ENCODE assay signal across 19 cellular contexts in genomic region chr7:43560742-43561330, GRCh38. TPM values are rescaled to one million over a fixed set of nuclear protein-coding genes. Genes with fewer than 3 reads are reported as not detected.
DNase-seq lines count a peak whose midpoint lies in the region; ATAC-seq, FAIRE-seq and TF ChIP-seq lines count a peak whose summit lies in the region.
"Had no signal": no experiment of that assay in that cellular context is flagged by ENCODE, and none has a peak within 500 bp of the region (broad histone marks: within the 10 kb centered on the region; RNA-seq: fewer than 3 reads in every experiment).

No MANE protein-coding gene starts in this region.

- H2BK5ac ChIP-seq in H1 (ENCODE audit: low read depth, low read length) = no peak overlapping the region

- H3K23me2 ChIP-seq in H1 (ENCODE audit: low read depth, low read length) = no peaks in the 10 kb centered on the region

- no peak overlapping the region for H2AFZ ChIP-seq in H1 (ENCODE audit: low read length)

- FAIRE-seq in H1 (lab: Jason Lieb, UNC) = no peak
- FAIRE-seq: A204.1, GM12878 had no signal

- no peak overlapping the region for H2BK12ac ChIP-seq in H1 (ENCODE audit: low read depth, low read length)

- no peak for TF ChIP-seq POLR2A in H1 (IDR thresholded peaks at IDR 0.05; ENCODE audit: control extremely low read depth in 1 of 2, low read depth in 2 of 2, low read length in 2 of 2)

- POLR2A ChIA-PET in H1 (lab: Charles Lee; ENCODE audit: partially characterized antibody) = no interaction called here

- no peak for TF ChIP-seq EP300 in H1 (IDR thresholded peaks at IDR 0.05; ENCODE audit: borderline replicate concordance in 1 of 2, low read depth in 2 of 2, low read length in 2 of 2)

- ATAC-seq in activated T-helper 17 cell treated with anti-CD3 and anti-CD28 coated beads, Interleukin-2, amount 50 U/mL, for 72 hours (replicated peaks) = no peak
- ATAC-seq: GM12878 had no signal

- H3K9ac ChIP-seq in H1 (replicated peaks in 1 of 4; ENCODE audit: extremely low read depth in 1 of 4, low read depth in 3 of 4, low read length in 3 of 4) (no peak overlapping the region), liver (ENCODE audit: low read depth in 1 of 2, low read length in 2 of 2) (no peak overlapping the region)

- H3K56ac ChIP-seq in H1 (replicated peaks; ENCODE audit: insufficient read length, low read depth, low read length) = no peak overlapping the region

- no peaks in the 10 kb centered on the region for H3K9me3 ChIP-seq in H1 (ENCODE audit: insufficient read depth in 2 of 2, low read depth in 1 of 2, low read length in 1 of 2)
- H3K9me3 ChIP-seq in liver (ENCODE audit: control insufficient read depth in 4 of 4, low read length in 3 of 4) = no peaks in the 10 kb centered on the region
- H3K9me3 ChIP-seq: BE2C, HAP-1 had no signal

- H3K27me3 Mint-ChIP-seq in activated T-helper 17 cell treated with anti-CD3 and anti-CD28 coated beads, Interleukin-2, amount 50 U/mL, for 72 hours = peaks cover 24% of the 10 kb centered on the region

- H3K9me3 Mint-ChIP-seq in activated T-helper 17 cell treated with anti-CD3 and anti-CD28 coated beads, Interleukin-2, amount 50 U/mL, for 72 hours = no peaks in the 10 kb centered on the region
- H3K9me3 Mint-ChIP-seq: CD8-positive, alpha-beta memory T cell had no signal

- H4K91ac ChIP-seq in H1 (replicated peaks; ENCODE audit: insufficient read length, low read length) = no peak overlapping the region

- no peak overlapping the region for H3K27ac ChIP-seq in H1 (ENCODE audit: low read depth, low read length)
- no peak overlapping the region for H3K27ac ChIP-seq in liver (ENCODE audit: low read depth in 1 of 2, low read length in 2 of 2)

- no peaks in the 10 kb centered on the region for H4K20me1 ChIP-seq in H1 (replicated peaks in 1 of 2; ENCODE audit: control insufficient read depth in 1 of 2, insufficient read depth in 2 of 2, low read length in 2 of 2)

- H3K36me3 Mint-ChIP-seq in activated T-helper 17 cell treated with anti-CD3 and anti-CD28 coated beads, Interleukin-2, amount 50 U/mL, for 72 hours (ENCODE audit: low read depth) = no peaks in the 10 kb centered on the region
- H3K36me3 Mint-ChIP-seq: CD4-positive, CD25-positive, alpha-beta regulatory T cell had no signal

- H2BK120ac ChIP-seq in H1 (replicated peaks; ENCODE audit: low read depth, low read length) = no peak overlapping the region

- H3K36me3 ChIP-seq in H1 (ENCODE audit: control insufficient read depth in 2 of 4, insufficient read depth in 4 of 4, low read length in 3 of 4) (no peaks in the 10 kb centered on the region), liver (ENCODE audit: control insufficient read depth in 4 of 4, insufficient read depth in 3 of 4, low read depth in 1 of 4, low read length in 3 of 4) (no peaks in the 10 kb centered on the region)
- H3K36me3 ChIP-seq: BE2C, HAP-1 had no signal

- no peaks in the 10 kb centered on the region for H3K79me1 ChIP-seq in H1 (ENCODE audit: low read depth, low read length)

- H2BK15ac ChIP-seq in H1 (ENCODE audit: low read length) = no peak overlapping the region

- WGBS in H1 (ENCODE audit: extremely low coverage in 1 of 2, insufficient coverage in 1 of 2, insufficient read length in 1 of 2, insufficient replicate concordance in 2 of 2, low coverage in 1 of 2, low lambda C conversion rate in 2 of 2, missing lambda C conversion rate in 1 of 2), 2 experiments = 92% methylated on average over 7 of the region's 7 CpGs; no CpG with 5 or more reads in 1 of the 2 experiments
- WGBS in liver = 75% methylated on average over 7 of the region's 7 CpGs

- H3K18ac ChIP-seq in H1 (ENCODE audit: extremely low read depth, low read length) = no peak overlapping the region

- H2BK20ac ChIP-seq in H1 (ENCODE audit: low read length) = 0 out of 2 replicates have a peak overlapping the region, but pooled peaks have one; percentile 64

- no peak overlapping the region for H3K4ac ChIP-seq in H1 (replicated peaks; ENCODE audit: insufficient read length, low read depth, low read length)

- H3K4me1 Mint-ChIP-seq in activated T-helper 17 cell treated with anti-CD3 and anti-CD28 coated beads, Interleukin-2, amount 50 U/mL, for 72 hours = peaks cover 4% of the 10 kb centered on the region
- H3K4me1 Mint-ChIP-seq: CD4-positive, CD25-positive, alpha-beta regulatory T cell; CD8-positive, alpha-beta memory T cell had no signal

- TF ChIP-seq RAD21 in H1 (IDR thresholded peaks at IDR 0.05 in 1 of 2, conservative IDR thresholded peaks at IDR 0.05 in 1 of 2; ENCODE audit: low read depth in 2 of 2, low read length in 2 of 2) (no peak), liver (IDR thresholded peaks at IDR 0.05) (peak in 1 of 2 donors; percentile 19)

- H3K79me2 ChIP-seq in H1 (ENCODE audit: control insufficient read depth in 1 of 2, insufficient read depth in 2 of 2, low read length in 2 of 2) = no peaks in the 10 kb centered on the region

- H3K4me1 ChIP-seq in H1 (replicated peaks in 1 of 4; ENCODE audit: control insufficient read depth in 3 of 4, insufficient read depth in 4 of 4, low read length in 3 of 4) = peaks cover 0 to 2% (median 0%) of the 10 kb centered on the region in 4 experiments; a peak in 2 of 7 replicates
- H3K4me1 ChIP-seq in liver (ENCODE audit: control insufficient read depth in 4 of 4, insufficient read depth in 4 of 4, low read length in 3 of 4) = peaks cover 0 to 6% (median 2%) of the 10 kb centered on the region in 4 donors
- H3K4me1 ChIP-seq: BE2C, HAP-1 had no signal

- no peak overlapping the region for H4K5ac ChIP-seq in H1 (ENCODE audit: insufficient read length, low read depth, low read length)

- no peaks in the 10 kb centered on the region for H3K27me3 ChIP-seq in H1 (replicated peaks in 1 of 4; ENCODE audit: control insufficient read depth in 3 of 4, extremely low read depth in 1 of 4, insufficient read depth in 3 of 4, low read length in 3 of 4)
- H3K27me3 ChIP-seq in liver (ENCODE audit: control insufficient read depth in 4 of 4, insufficient read depth in 4 of 4, low read length in 3 of 4) = no peaks in the 10 kb centered on the region
- H3K27me3 ChIP-seq: BE2C had no signal

- H3K27ac Mint-ChIP-seq in activated T-helper 17 cell treated with anti-CD3 and anti-CD28 coated beads, Interleukin-2, amount 50 U/mL, for 72 hours = peak overlapping the region; percentile 34
- H3K27ac Mint-ChIP-seq: CD4-positive, CD25-positive, alpha-beta regulatory T cell; CD8-positive, alpha-beta memory T cell had no signal

- DNase-seq in H1 (ENCODE audit: low read depth in 1 of 2, low spot score in 2 of 2) = no peak
- DNase-seq in HUDEP-2 (lab: John Stamatoyannopoulos, UW; ENCODE audit: unreplicated experiment in 76 of 76) = no peak
- DNase-seq in NCI-H524 (lab: John Stamatoyannopoulos, UW) = no peak
- DNase-seq in NOMO-1 (lab: John Stamatoyannopoulos, UW; ENCODE audit: unreplicated experiment in 2 of 2) = no peak
- DNase-seq: ACHN; BE2C; C1 segment of cervical spinal cord; CD4-positive, CD25-positive, alpha-beta regulatory T cell; CD8-positive, alpha-beta memory T cell; COR-L47; DMS 273 treated with DMSO at 0.1 percent for 48 hours; DMS53; DND-41; EL had no signal

- TF ChIP-seq CTCF in H1 (IDR thresholded peaks at IDR 0.05; ENCODE audit: control extremely low read depth in 1 of 3, insufficient read depth in 1 of 3, low read depth in 1 of 3, low read length in 3 of 3) (no peak), liver (IDR thresholded peaks at IDR 0.05; ENCODE audit: low read depth, low read length, missing input control) (no peak)

- no peak overlapping the region for H3K14ac ChIP-seq in H1 (ENCODE audit: insufficient read length)

- H3K4me3 ChIP-seq in H1 (ENCODE audit: extremely low read depth in 1 of 4, insufficient read depth in 2 of 4, low read depth in 3 of 4, low read length in 4 of 4) = no peak overlapping the region
- H3K4me3 ChIP-seq in liver (ENCODE audit: low read depth in 1 of 3, low read length in 3 of 3) = no peak overlapping the region
- H3K4me3 ChIP-seq: GM12878, HAP-1 had no signal

- no peak overlapping the region for H2AK5ac ChIP-seq in H1 (ENCODE audit: low read depth, low read length)

- H4K8ac ChIP-seq in H1 (ENCODE audit: extremely low read depth, insufficient read depth, low read length) = no peak overlapping the region

- no peak overlapping the region for H3K4me2 ChIP-seq in H1 (ENCODE audit: insufficient read depth in 1 of 2, low read depth in 2 of 2, low read length in 2 of 2)

- no peak overlapping the region for H3K4me3 Mint-ChIP-seq in activated T-helper 17 cell treated with anti-CD3 and anti-CD28 coated beads, Interleukin-2, amount 50 U/mL, for 72 hours
- H3K4me3 Mint-ChIP-seq: CD4-positive, CD25-positive, alpha-beta regulatory T cell; CD8-positive, alpha-beta memory T cell had no signal

- CTCF ChIA-PET in H1 (lab: Charles Lee; ENCODE audit: partially characterized antibody) = interaction anchor here (3.9 kb wide), 1 partner anchor 21 kb away, joined by 17 read pairs; the partner anchor contains the start of gene STK17A

- H3K23ac ChIP-seq in H1 (ENCODE audit: insufficient read length) = no peak overlapping the region

TF ChIP-seq in H1, 55 proteins besides CTCF, POLR2A, EP300 and RAD21 (continues in another document):
- no peak for TF ChIP-seq E2F6 (IDR thresholded peaks at IDR 0.05)

TF ChIP-seq in liver, 16 proteins besides CTCF, POLR2A, EP300 and RAD21 (continues in another document):
- TF ChIP-seq RXRA (IDR thresholded peaks at IDR 0.05) (peak; percentile 61 to 71), SP1 (IDR thresholded peaks at IDR 0.05) (peak; percentile 71), GABPA (IDR thresholded peaks at IDR 0.05 in 1 of 2, conservative IDR thresholded peaks at IDR 0.05 in 1 of 2) (peak in 1 of 2 donors; percentile 52), YY1 (IDR thresholded peaks at IDR 0.05) (peak; percentile 30), FOXA1 (IDR thresholded peaks at IDR 0.05) (no peak), TAF1 (conservative IDR thresholded peaks at IDR 0.05) (no peak), HNF4A (conservative IDR thresholded peaks at IDR 0.05) (peak; percentile 34 to 60), NR2F2 (IDR thresholded peaks at IDR 0.05) (no peak)

RNA-seq across cellular contexts. Expression of gene STK17A, which starts 22.1 kb away (rescaled TPM):
- total RNA-seq in activated T-helper 17 cell treated with anti-CD3 and anti-CD28 coated beads, Interleukin-2, amount 50 U/mL, for 72 hours = 10 to 100 TPM; 47.6 to 71.7 TPM
- total RNA-seq in H1 (2021; fragmentation: NEBNext Ultra II Directional; extraction: Animal tissue kit (Norgen Biotek cat#: 25700)) = 12.2 and 13.4 TPM in 2 replicates
- polyA plus RNA-seq in H1 (2011; rRNA removed) (2.0 and 2.2 TPM in 2 replicates), liver (1 to 10 TPM; 3.0 to 4.5 TPM)
- 4.4 TPM for polyA plus RNA-seq in H1 (2011; cell fraction: cytosol; rRNA removed)
- polyA plus RNA-seq in H1 (2011; cell fraction: nucleus; rRNA removed) = 1.7 TPM
- 5.0 to 13.6 TPM (median 5.5 TPM) in 4 replicates for polyA plus RNA-seq in H1 (2012, experiment 1 of 2)
- 1.9 TPM for polyA plus RNA-seq in H1 (2012, experiment 2 of 2)
- polyA plus RNA-seq in H1 (2013, experiment 1 of 2) = 6.3 TPM
- polyA plus RNA-seq in H1 (2013, experiment 2 of 2) = 6.4 TPM
- 2.3 and 2.6 TPM in 2 replicates for polyA minus RNA-seq in H1 (2011; rRNA and poly(A)+ RNA removed)
- polyA minus RNA-seq in H1 (2011; cell fraction: cytosol; rRNA and poly(A)+ RNA removed) = 3.7 TPM
- polyA minus RNA-seq in H1 (2011; cell fraction: nucleus; rRNA and poly(A)+ RNA removed) = 3.8 TPM
- total RNA-seq in liver = 10 to 100 TPM in 1 of 2 donors, 1 to 10 TPM in 1; 10.0 to 18.2 TPM
